10 cellular contexts compared by ENCODE assay signal in genomic region chr1:66258404-66259105, GRCh38.
DNase-seq lines count a peak whose midpoint lies in the region; ATAC-seq and TF ChIP-seq lines count a peak whose summit lies in the region.
"Had no signal": no experiment of that assay in that cellular context is flagged by ENCODE, and none has a peak within 500 bp of the region (broad histone marks: within the 10 kb centered on the region; RNA-seq: fewer than 3 reads in every experiment).

No MANE protein-coding gene starts in this region.

- H3K4me3 Mint-ChIP-seq in natural killer cell treated with Interleukin-12 subunit alpha and Interleukin-12 subunit beta and Interleukin-15 and Interleukin-18, amount 100 ng/mL, for 72 hours, result peak overlapping the region; percentile 67
- no peak overlapping the region for H3K4me3 Mint-ChIP-seq in natural killer cell
- H3K4me3 Mint-ChIP-seq in activated naive CD8-positive, alpha-beta T cell treated with anti-CD3 and anti-CD28 coated beads for 36 hours, result no peak overlapping the region
- H3K4me3 Mint-ChIP-seq: B cell had no signal

- peaks cover 73 to 74% of the 10 kb centered on the region in 2 donors for H3K4me1 Mint-ChIP-seq in natural killer cell treated with Interleukin-12 subunit alpha and Interleukin-12 subunit beta and Interleukin-15 and Interleukin-18, amount 100 ng/mL, for 72 hours (ENCODE audit: low read depth in 2 of 2)
- H3K4me1 Mint-ChIP-seq in natural killer cell, result no peaks in the 10 kb centered on the region
- peaks cover 66% of the 10 kb centered on the region for H3K4me1 Mint-ChIP-seq in activated naive CD8-positive, alpha-beta T cell treated with anti-CD3 and anti-CD28 coated beads for 36 hours

- H3K4me3 ChIP-seq in heart left ventricle, result no peak overlapping the region

- H3K27ac Mint-ChIP-seq in natural killer cell treated with Interleukin-12 subunit alpha and Interleukin-12 subunit beta and Interleukin-15 and Interleukin-18, amount 100 ng/mL, for 72 hours, result peak overlapping the region; percentile 70 to 87
- H3K27ac Mint-ChIP-seq in natural killer cell, result no peak overlapping the region
- peak overlapping the region; percentile 42 for H3K27ac Mint-ChIP-seq in activated naive CD8-positive, alpha-beta T cell treated with anti-CD3 and anti-CD28 coated beads for 36 hours
- H3K27ac Mint-ChIP-seq: activated T-helper 2 cell treated with anti-CD3 and anti-CD28 coated beads, Interferon-gamma antibody, Interleukin-2, Interleukin-4, amounts not matched to agents 10 μg/mL and 5 μg/mL and 100 μg/mL, durations not matched to agents 14 hours and 24 hours and 36 hours; B cell had no signal

- no peaks in the 10 kb centered on the region for H3K27me3 ChIP-seq in heart left ventricle

- H3K9me3 ChIP-seq in heart left ventricle, result no peaks in the 10 kb centered on the region

- no peak overlapping the region for H3K27ac ChIP-seq in heart left ventricle

- WGBS in heart left ventricle, 4 donors, result 73 to 81% (median 80%) methylated on average over 4 of the region's 4 CpGs

- TF ChIP-seq POLR2A in heart left ventricle (IDR thresholded peaks at IDR 0.05), result no peak

- H3K36me3 ChIP-seq in heart left ventricle, result no peaks in the 10 kb centered on the region

- no peak for DNase-seq in natural killer cell treated with Interleukin-12 subunit alpha and Interleukin-12 subunit beta and Interleukin-15 and Interleukin-18, amount 100 ng/mL, for 72 hours (ENCODE audit: low spot score)
- no peak for DNase-seq in natural killer cell
- DNase-seq in activated naive CD8-positive, alpha-beta T cell treated with anti-CD3 and anti-CD28 coated beads for 36 hours, result no peak
- no peak for DNase-seq in ecto neural progenitor cell (ENCODE audit: low spot score)
- no peak for DNase-seq in putamen (ENCODE audit: low spot score)
- no peak for DNase-seq in heart left ventricle

- peak; percentile 92 for ATAC-seq in natural killer cell treated with Interleukin-12 subunit alpha and Interleukin-12 subunit beta and Interleukin-15 and Interleukin-18, amount 100 ng/mL, for 72 hours
- ATAC-seq in natural killer cell, result no peak
- ATAC-seq in HG03039 (IDR thresholded peaks at IDR 0.05; ENCODE audit: unreplicated experiment), result peak; percentile 84
- ATAC-seq in heart left ventricle, result no peak
- no peak for ATAC-seq in HG03097 (IDR thresholded peaks at IDR 0.05; ENCODE audit: low FRiP score, unreplicated experiment)

- peaks cover 2% of the 10 kb centered on the region for H3K9me3 Mint-ChIP-seq in natural killer cell treated with Interleukin-12 subunit alpha and Interleukin-12 subunit beta and Interleukin-15 and Interleukin-18, amount 100 ng/mL, for 72 hours
- H3K9me3 Mint-ChIP-seq in natural killer cell, result no peaks in the 10 kb centered on the region
- no peaks in the 10 kb centered on the region for H3K9me3 Mint-ChIP-seq in activated naive CD8-positive, alpha-beta T cell treated with anti-CD3 and anti-CD28 coated beads for 36 hours
- H3K9me3 Mint-ChIP-seq: activated T-helper 2 cell treated with anti-CD3 and anti-CD28 coated beads, Interferon-gamma antibody, Interleukin-2, Interleukin-4, amounts not matched to agents 10 μg/mL and 5 μg/mL and 100 μg/mL, durations not matched to agents 14 hours and 24 hours and 36 hours had no signal

- intact Hi-C loops in natural killer cell (cut with micrococcal nuclease) (no loop called here), heart left ventricle (cut with DNase I) (loop anchor here in 2 of 10 donors (5.0 to 10.0 kb wide), 2 partner anchors 244 to 666 kb away; partner anchors contain the start of genes DNAI4 (in 1 of the 2) and MIER1 (in 1 of the 2))

- H3K36me3 Mint-ChIP-seq in natural killer cell treated with Interleukin-12 subunit alpha and Interleukin-12 subunit beta and Interleukin-15 and Interleukin-18, amount 100 ng/mL, for 72 hours, result no peaks in the 10 kb centered on the region
- H3K36me3 Mint-ChIP-seq in natural killer cell, result no peaks in the 10 kb centered on the region
- no peaks in the 10 kb centered on the region for H3K36me3 Mint-ChIP-seq in activated naive CD8-positive, alpha-beta T cell treated with anti-CD3 and anti-CD28 coated beads for 36 hours

- no peaks in the 10 kb centered on the region for H3K27me3 Mint-ChIP-seq in natural killer cell treated with Interleukin-12 subunit alpha and Interleukin-12 subunit beta and Interleukin-15 and Interleukin-18, amount 100 ng/mL, for 72 hours
- peaks cover 0 to 9% of the 10 kb centered on the region in 2 donors for H3K27me3 Mint-ChIP-seq in natural killer cell (ENCODE audit: low read depth in 2 of 2)
- no peaks in the 10 kb centered on the region for H3K27me3 Mint-ChIP-seq in activated naive CD8-positive, alpha-beta T cell treated with anti-CD3 and anti-CD28 coated beads for 36 hours
- H3K27me3 Mint-ChIP-seq: B cell had no signal

- H3K4me1 ChIP-seq in heart left ventricle, result peaks cover 0 to 23% (median 3%) of the 10 kb centered on the region in 12 donors

- no peak for TF ChIP-seq CTCF in natural killer cell (IDR thresholded peaks at IDR 0.05)
- TF ChIP-seq CTCF in heart left ventricle (IDR thresholded peaks at IDR 0.05), result no peak

Comparison
In these comparisons a context has a peak if more than half of its experiments do, and no peak if none do; other contexts are left out.
1. ATAC-seq: peak in natural killer cell treated with Interleukin-12 subunit alpha and Interleukin-12 subunit beta and Interleukin-15 and Interleukin-18, amount 100 ng/mL, for 72 hours (2 of 2) and HG03039 (single experiment); none in natural killer cell (0 of 3), heart left ventricle (0 of 4) and HG03097 (single experiment).
2. H3K27ac Mint-ChIP-seq: peak in natural killer cell treated with Interleukin-12 subunit alpha and Interleukin-12 subunit beta and Interleukin-15 and Interleukin-18, amount 100 ng/mL, for 72 hours (2 of 2) and activated naive CD8-positive, alpha-beta T cell treated with anti-CD3 and anti-CD28 coated beads for 36 hours (single experiment); none in natural killer cell (0 of 2).